ENCODE assay signal across 8 cellular contexts in genomic region chr11:47406896-47407745, GRCh38. TPM values are rescaled to one million over a fixed set of nuclear protein-coding genes. Genes with fewer than 3 reads are reported as not detected.
A peak's percentile ranks its signal among the peaks of the same experiment; 100 is the strongest.
DNase-seq lines count a peak whose midpoint lies in the region; TF ChIP-seq lines count a peak whose summit lies in the region.

No MANE protein-coding gene starts in this region.

- H3K4me3 ChIP-seq in GM12875 (ENCODE audit: low read depth, low read length): peak overlapping the region; percentile 84
- peak overlapping the region; percentile 81 for H3K4me3 ChIP-seq in SJCRH30
- H3K4me3 ChIP-seq in prostate gland: peak overlapping the region; percentile 58 to 68

- TF ChIP-seq CTCF in GM12875 (IDR thresholded peaks at IDR 0.05; ENCODE audit: borderline replicate concordance, insufficient read depth, low read depth, low read length): no peak
- peak in 1 of 4 experiments; percentile 14 for TF ChIP-seq CTCF in prostate gland (IDR thresholded peaks at IDR 0.05)

- H3K4me1 ChIP-seq in SJCRH30 (no peaks in the 10 kb centered on the region; the same call in 1 of the 2 replicates), prostate gland (replicated peaks) (peaks cover 8% of the 10 kb centered on the region)

- no peaks in the 10 kb centered on the region for H3K9me3 ChIP-seq in SJCRH30 (replicated peaks)
- H3K9me3 ChIP-seq in prostate gland: no peaks in the 10 kb centered on the region

- WGBS in prostate gland: 38% methylated on average over 12 of the region's 12 CpGs

- H3K36me3 ChIP-seq in SJCRH30 (no peaks in the 10 kb centered on the region), prostate gland (no peaks in the 10 kb centered on the region)

- no peak for TF ChIP-seq POLR2A in prostate gland (IDR thresholded peaks at IDR 0.05)

- POLR2A ChIA-PET in HEK293T (lab: Yijun Ruan, JAX): interaction anchor here (0.6 to 10.0 kb wide), 8 partner anchors 9 to 33 kb away, joined by 3 to 72 read pairs (median 4); partner anchors contain the start of genes PSMC3 and SPI1

- no peak for DNase-seq in SJCRH30
- peak; percentile 66 for DNase-seq in fibroblast of gingiva (ENCODE audit: low read depth)
- DNase-seq in prostate gland (ENCODE audit: low spot score): no peak
- DNase-seq in AG08396 (ENCODE audit: low spot score): no peak
- DNase-seq in HEK293T (ENCODE audit: extremely low spot score): no peak
- no peak for DNase-seq in activated CD4-positive, alpha-beta T cell treated with anti-CD3 and anti-CD28 coated beads, Interleukin-2, amount 50 U/mL, for 4 hours
- no peak for DNase-seq in cortex of kidney (lab: John Stamatoyannopoulos, UW)

- H3K27ac ChIP-seq in SJCRH30 (no peak overlapping the region; the same call in 1 of the 2 replicates), prostate gland (peak overlapping the region; percentile 90 to 94)

- no peaks in the 10 kb centered on the region for H3K27me3 ChIP-seq in SJCRH30
- H3K27me3 ChIP-seq in prostate gland (replicated peaks; ENCODE audit: insufficient read depth): no peaks in the 10 kb centered on the region

- intact Hi-C loops in prostate gland (cut with DNase I): loop anchor here (5.0 to 10.0 kb wide), 2 partner anchors 35 to 148 kb away; partner anchors contain the start of gene CELF1

- CTCF ChIA-PET in HEK293T (lab: Yijun Ruan, JAX): interaction anchor here (1.3 kb wide), 1 partner anchor 33 kb away, joined by 13 read pairs; no protein-coding TSS in a partner anchor

TF ChIP-seq in HEK293T, 16 proteins besides CTCF, POLR2A, EP300 and RAD21:
- TF ChIP-seq CTBP1 (IDR thresholded peaks at IDR 0.05; ENCODE audit: borderline replicate concordance): no peak

RNA-seq across cellular contexts. Expression of gene SLC39A13, which starts 1.3 kb away (rescaled TPM):
- total RNA-seq in SJCRH30 (2014; rRNA removed; shearing (Covaris generic)): 17.3 and 24.4 TPM in 2 replicates
- 10 to 100 TPM; 53.1 to 93.7 TPM for total RNA-seq in prostate gland

RNA-seq across cellular contexts. Expression of gene PSMC3, which starts 19.1 kb away (rescaled TPM):
- total RNA-seq in SJCRH30 (2014; rRNA removed; shearing (Covaris generic)): 236 and 258 TPM in 2 replicates
- 100 to 1,000 TPM in 1 of 2 donors, 10 to 100 TPM in 1; 99.2 to 133 TPM for total RNA-seq in prostate gland

RNA-seq across cellular contexts. Expression of gene SPI1, which starts 28.8 kb away (rescaled TPM):
- total RNA-seq in SJCRH30 (2014; rRNA removed; shearing (Covaris generic)): not detected in 2 replicates
- total RNA-seq in prostate gland: 10 to 100 TPM in 1 of 2 donors, 1 to 10 TPM in 1; 6.8 to 13.4 TPM

RNA-seq across cellular contexts. Expression of gene RAPSN, which starts 41.8 kb away (rescaled TPM):
- total RNA-seq in SJCRH30 (2014; rRNA removed; shearing (Covaris generic)): 91.3 and 93.5 TPM in 2 replicates
- total RNA-seq in prostate gland: 1 to 10 TPM in 1 of 2 donors, not detected in 1; 1.3 TPM

RNA-seq across cellular contexts. Expression of gene MYBPC3, which starts 54.6 kb away (rescaled TPM):
- not detected in 2 replicates for total RNA-seq in SJCRH30 (2014; rRNA removed; shearing (Covaris generic))
- total RNA-seq in prostate gland: under 1 TPM in 1 of 2 donors, not detected in 1; 0.91 TPM
